8 cellular contexts compared by ENCODE assay signal in genomic region chr7:151061241-151062110, GRCh38. TPM values are rescaled to one million over a fixed set of nuclear protein-coding genes. Genes with fewer than 3 reads are reported as not detected.
A peak's percentile ranks its signal among the peaks of the same experiment; 100 is the strongest.
DNase-seq lines count a peak whose midpoint lies in the region; ATAC-seq, FAIRE-seq and TF ChIP-seq lines count a peak whose summit lies in the region.

No MANE protein-coding gene starts in this region.

- H3K4me1 Mint-ChIP-seq in progenitor cell of endocrine pancreas (ENCODE audit: low read depth): peaks cover 36% of the 10 kb centered on the region

- peaks cover 46% of the 10 kb centered on the region for H3K4me1 ChIP-seq in PC-3 (ENCODE audit: insufficient read depth, low read length)
- H3K4me1 ChIP-seq in H1 (replicated peaks in 1 of 4; ENCODE audit: control insufficient read depth in 3 of 4, insufficient read depth in 4 of 4, low read length in 3 of 4): peaks cover 9 to 40% (median 31%) of the 10 kb centered on the region in 4 experiments

- DNase-seq in D341Med (ENCODE audit: low spot score): peak; percentile 81
- no peak for DNase-seq in PC-3
- DNase-seq in H1 (ENCODE audit: low read depth in 1 of 2, low spot score in 2 of 2): peak in 1 of 2 experiments; percentile 63
- no peak for DNase-seq in progenitor cell of endocrine pancreas (ENCODE audit: low spot score, unreplicated experiment)
- DNase-seq in stimulated activated naive CD4-positive, alpha-beta T cell (lab: John Stamatoyannopoulos, UW): no peak
- no peak for DNase-seq in NCI-H446 (lab: John Stamatoyannopoulos, UW)

- H3K9me3 Mint-ChIP-seq in progenitor cell of endocrine pancreas (ENCODE audit: low read depth): no peaks in the 10 kb centered on the region

- H3K4me3 ChIP-seq in PC-3 (ENCODE audit: low read length): peak overlapping the region; percentile 86
- peak overlapping the region; percentile 19 to 91 (median 74); a peak in 6 of 8 replicates for H3K4me3 ChIP-seq in H1 (ENCODE audit: extremely low read depth in 1 of 4, insufficient read depth in 2 of 4, low read depth in 3 of 4, low read length in 4 of 4)

- WGBS in H1 (ENCODE audit: extremely low coverage in 1 of 2, insufficient coverage in 1 of 2, insufficient read length in 1 of 2, insufficient replicate concordance in 2 of 2, low coverage in 1 of 2, low lambda C conversion rate in 2 of 2, missing lambda C conversion rate in 1 of 2), 2 experiments: 43% methylated on average over 29 of the region's 33 CpGs; no CpG with 5 or more reads in 1 of the 2 experiments

- peaks cover 33% of the 10 kb centered on the region for H3K23me2 ChIP-seq in H1 (ENCODE audit: low read depth, low read length)

- no peak for FAIRE-seq in H1 (lab: Jason Lieb, UNC)

- TF ChIP-seq CTCF in PC-3 (conservative IDR thresholded peaks at IDR 0.05; ENCODE audit: low read depth, low read length) (no peak), H1 (IDR thresholded peaks at IDR 0.05; ENCODE audit: control extremely low read depth in 1 of 3, insufficient read depth in 1 of 3, low read depth in 1 of 3, low read length in 3 of 3) (no peak), progenitor cell of endocrine pancreas (IDR thresholded peaks at IDR 0.05; ENCODE audit: unreplicated experiment) (no peak)

- H3K36me3 ChIP-seq in PC-3 (ENCODE audit: low read depth, low read length) (peaks cover 17% of the 10 kb centered on the region), H1 (ENCODE audit: control insufficient read depth in 2 of 4, insufficient read depth in 4 of 4, low read length in 3 of 4) (peaks cover 0 to 19% (median 9%) of the 10 kb centered on the region in 4 experiments; a peak in 6 of 8 replicates)

- peak overlapping the region; percentile 36 for H3K4ac ChIP-seq in H1 (replicated peaks; ENCODE audit: insufficient read length, low read depth, low read length)

- H3K27me3 ChIP-seq in PC-3 (ENCODE audit: low read length) (no peaks in the 10 kb centered on the region), H1 (replicated peaks in 1 of 4; ENCODE audit: control insufficient read depth in 3 of 4, extremely low read depth in 1 of 4, insufficient read depth in 3 of 4, low read length in 3 of 4) (peaks cover 0 to 7% (median 2%) of the 10 kb centered on the region in 4 experiments; a peak in 4 of 7 replicates)

- ATAC-seq in PC-3: no peak
- no peak for ATAC-seq in GM19395 (IDR thresholded peaks at IDR 0.05; ENCODE audit: unreplicated experiment)
- ATAC-seq in GM18502 (IDR thresholded peaks at IDR 0.05; ENCODE audit: poor library complexity, unreplicated experiment): no peak

- H4K91ac ChIP-seq in H1 (replicated peaks; ENCODE audit: insufficient read length, low read length): peak overlapping the region; percentile 34

- H3K18ac ChIP-seq in H1 (ENCODE audit: extremely low read depth, low read length): peak overlapping the region; percentile 52

- POLR2A ChIA-PET in PC-3 (lab: Charles Lee; ENCODE audit: unreplicated experiment): no interaction called here
- POLR2A ChIA-PET in H1 (lab: Charles Lee; ENCODE audit: partially characterized antibody): interaction anchor here (0.7 to 7.9 kb wide), 16 partner anchors 10 to 191 kb away, joined by 3 to 77 read pairs (median 6); partner anchors contain the start of genes ABCB8, AGAP3 and FASTK

- H2AK5ac ChIP-seq in H1 (ENCODE audit: low read depth, low read length): peak overlapping the region; percentile 93; the same call in 1 of the 2 replicates

- no peak overlapping the region for H2BK20ac ChIP-seq in H1 (ENCODE audit: low read length)

- H3K9me3 ChIP-seq in PC-3 (ENCODE audit: low read length): no peaks in the 10 kb centered on the region
- no peaks in the 10 kb centered on the region for H3K9me3 ChIP-seq in H1 (ENCODE audit: insufficient read depth in 2 of 2, low read depth in 1 of 2, low read length in 1 of 2)

- H3K4me2 ChIP-seq in PC-3 (ENCODE audit: low read length): peak overlapping the region; percentile 99
- peak overlapping the region; percentile 86 to 99 for H3K4me2 ChIP-seq in H1 (ENCODE audit: insufficient read depth in 1 of 2, low read depth in 2 of 2, low read length in 2 of 2)

- H3K27ac Mint-ChIP-seq in progenitor cell of endocrine pancreas: peak overlapping the region; percentile 74

- no peak overlapping the region for H4K5ac ChIP-seq in H1 (ENCODE audit: insufficient read length, low read depth, low read length)

- H2BK5ac ChIP-seq in H1 (ENCODE audit: low read depth, low read length): peak overlapping the region; percentile 82; the same call in 1 of the 2 replicates

- TF ChIP-seq RAD21 in H1 (IDR thresholded peaks at IDR 0.05 in 1 of 2, conservative IDR thresholded peaks at IDR 0.05 in 1 of 2; ENCODE audit: low read depth in 2 of 2, low read length in 2 of 2): no peak

- H3K27me3 Mint-ChIP-seq in progenitor cell of endocrine pancreas: no peaks in the 10 kb centered on the region

- H3F3A ChIP-seq in PC-3 (ENCODE audit: low read length, unreplicated experiment): no peaks in the 10 kb centered on the region

- no peak for TF ChIP-seq EP300 in H1 (IDR thresholded peaks at IDR 0.05; ENCODE audit: borderline replicate concordance in 1 of 2, low read depth in 2 of 2, low read length in 2 of 2)

- H3K9ac ChIP-seq in PC-3 (ENCODE audit: low read length): peak overlapping the region; percentile 89
- peak overlapping the region in 2 of 4 experiments; percentile 25 to 38; a peak in 1 of 7 replicates for H3K9ac ChIP-seq in H1 (replicated peaks in 1 of 4; ENCODE audit: extremely low read depth in 1 of 4, low read depth in 3 of 4, low read length in 3 of 4)

- H4K20me1 ChIP-seq in PC-3 (ENCODE audit: low read length) (no peaks in the 10 kb centered on the region), H1 (replicated peaks in 1 of 2; ENCODE audit: control insufficient read depth in 1 of 2, insufficient read depth in 2 of 2, low read length in 2 of 2) (peaks cover 5 to 11% of the 10 kb centered on the region in 2 experiments)

- H3K56ac ChIP-seq in H1 (replicated peaks; ENCODE audit: insufficient read length, low read depth, low read length): no peak overlapping the region

- no peak for TF ChIP-seq POLR2A in H1 (IDR thresholded peaks at IDR 0.05; ENCODE audit: control extremely low read depth in 1 of 2, low read depth in 2 of 2, low read length in 2 of 2)

- H4K8ac ChIP-seq in H1 (ENCODE audit: extremely low read depth, insufficient read depth, low read length): no peak overlapping the region; the same call in 1 of the 2 replicates

- H2BK12ac ChIP-seq in H1 (ENCODE audit: low read depth, low read length): peak overlapping the region; percentile 75; the same call in 1 of the 2 replicates

- H3K79me1 ChIP-seq in H1 (ENCODE audit: low read depth, low read length): peaks cover 6% of the 10 kb centered on the region; the same call in 1 of the 2 replicates

- H3K79me2 ChIP-seq in PC-3 (ENCODE audit: low read length) (peaks cover 39% of the 10 kb centered on the region), H1 (ENCODE audit: control insufficient read depth in 1 of 2, insufficient read depth in 2 of 2, low read length in 2 of 2) (peaks cover 0 to 8% of the 10 kb centered on the region in 2 experiments; a peak in 1 of 4 replicates)

- peaks cover 3% of the 10 kb centered on the region for H3K36me3 Mint-ChIP-seq in progenitor cell of endocrine pancreas (ENCODE audit: insufficient read depth)

- no peak overlapping the region for H3K14ac ChIP-seq in H1 (ENCODE audit: insufficient read length)

- CTCF ChIA-PET in PC-3 (lab: Charles Lee) (interaction anchor here (0.6 kb wide), 1 partner anchor 13 kb away, joined by 6 read pairs; no protein-coding TSS in a partner anchor), H1 (lab: Charles Lee; ENCODE audit: partially characterized antibody) (interaction anchor here (0.8 to 9.7 kb wide), 15 partner anchors 11 to 87 kb away, joined by 3 to 88 read pairs (median 5); partner anchors contain the start of genes ABCB8 and AGAP3)

- peak overlapping the region; percentile 84 for H3K4me3 Mint-ChIP-seq in progenitor cell of endocrine pancreas (ENCODE audit: low read depth)

- H2BK15ac ChIP-seq in H1 (ENCODE audit: low read length): peak overlapping the region; percentile 48; the same call in 1 of the 2 replicates

- H2AFZ ChIP-seq in PC-3 (ENCODE audit: low read length): no peak overlapping the region
- no peak overlapping the region for H2AFZ ChIP-seq in H1 (ENCODE audit: low read length)

- intact Hi-C loops in PC-3 (cut with micrococcal nuclease): no loop called here

- no peaks in the 10 kb centered on the region for H3K9me2 ChIP-seq in PC-3 (replicated peaks; ENCODE audit: low read length)

- H3K27ac ChIP-seq in PC-3 (ENCODE audit: low read length) (peak overlapping the region; percentile 97), H1 (ENCODE audit: low read depth, low read length) (no peak overlapping the region)

- BruUV-seq in PC-3 (replicated peaks; lab: Mats Ljungman, UMichigan): no TSS peak

- no peak overlapping the region for H3K23ac ChIP-seq in H1 (ENCODE audit: insufficient read length)

- no peak overlapping the region for H2BK120ac ChIP-seq in H1 (replicated peaks; ENCODE audit: low read depth, low read length)

RNA-seq across cellular contexts. Expression of gene SLC4A2, which starts 2.1 kb away (rescaled TPM):
- total RNA-seq in PC-3 (2014; rRNA removed) (267 and 284 TPM in 2 replicates), progenitor cell of endocrine pancreas (208 and 213 TPM in 2 replicates)
- total RNA-seq in H1 (2021; fragmentation: NEBNext Ultra II Directional; extraction: Animal tissue kit (Norgen Biotek cat#: 25700)): 147 and 148 TPM in 2 replicates
- 72.6 and 105 TPM in 2 replicates for polyA plus RNA-seq in H1 (2011; rRNA removed)
- 64.0 TPM for polyA plus RNA-seq in H1 (2011; cell fraction: cytosol; rRNA removed)
- 293 TPM for polyA plus RNA-seq in H1 (2011; cell fraction: nucleus; rRNA removed)
- polyA plus RNA-seq in H1 (2012, experiment 1 of 2): 60.3 to 144 TPM (median 135 TPM) in 4 replicates
- polyA plus RNA-seq in H1 (2012, experiment 2 of 2): 178 TPM
- polyA plus RNA-seq in H1 (2013, experiment 1 of 2): 120 TPM
- 123 TPM for polyA plus RNA-seq in H1 (2013, experiment 2 of 2)
- polyA minus RNA-seq in H1 (2011; rRNA and poly(A)+ RNA removed): 42.9 and 53.5 TPM in 2 replicates
- polyA minus RNA-seq in H1 (2011; cell fraction: cytosol; rRNA and poly(A)+ RNA removed): 63.4 TPM
- polyA minus RNA-seq in H1 (2011; cell fraction: nucleus; rRNA and poly(A)+ RNA removed): 68.4 TPM

RNA-seq across cellular contexts. Expression of gene CDK5, which starts 3.8 kb away (rescaled TPM):
- total RNA-seq in PC-3 (2014; rRNA removed): 30.6 and 40.1 TPM in 2 replicates
- total RNA-seq in H1 (2021; fragmentation: NEBNext Ultra II Directional; extraction: Animal tissue kit (Norgen Biotek cat#: 25700)): 22.7 and 22.8 TPM in 2 replicates
- polyA plus RNA-seq in H1 (2011; rRNA removed): 37.2 and 47.8 TPM in 2 replicates
- polyA plus RNA-seq in H1 (2011; cell fraction: cytosol; rRNA removed): 30.4 TPM
- polyA plus RNA-seq in H1 (2011; cell fraction: nucleus; rRNA removed): 29.0 TPM
- polyA plus RNA-seq in H1 (2012, experiment 1 of 2): 23.4 to 31.3 TPM (median 27.8 TPM) in 4 replicates
- 24.6 TPM for polyA plus RNA-seq in H1 (2012, experiment 2 of 2)
- 20.9 TPM for polyA plus RNA-seq in H1 (2013, experiment 1 of 2)
- 19.9 TPM for polyA plus RNA-seq in H1 (2013, experiment 2 of 2)
- polyA minus RNA-seq in H1 (2011; rRNA and poly(A)+ RNA removed): 20.8 and 22.0 TPM in 2 replicates
- 8.8 TPM for polyA minus RNA-seq in H1 (2011; cell fraction: cytosol; rRNA and poly(A)+ RNA removed)
- 14.2 TPM for polyA minus RNA-seq in H1 (2011; cell fraction: nucleus; rRNA and poly(A)+ RNA removed)
- 22.6 and 24.9 TPM in 2 replicates for total RNA-seq in progenitor cell of endocrine pancreas

RNA-seq across cellular contexts. Expression of gene ASIC3, which starts 13.1 kb away (rescaled TPM):
- total RNA-seq in PC-3 (2014; rRNA removed) (1.7 and 2.6 TPM in 2 replicates), progenitor cell of endocrine pancreas (3.5 and 5.1 TPM in 2 replicates)
- 1.4 and 1.9 TPM in 2 replicates for total RNA-seq in H1 (2021; fragmentation: NEBNext Ultra II Directional; extraction: Animal tissue kit (Norgen Biotek cat#: 25700))
- 1.6 and 4.3 TPM in 2 replicates for polyA plus RNA-seq in H1 (2011; rRNA removed)
- 2.6 TPM for polyA plus RNA-seq in H1 (2011; cell fraction: cytosol; rRNA removed)
- 17.4 TPM for polyA plus RNA-seq in H1 (2011; cell fraction: nucleus; rRNA removed)
- polyA plus RNA-seq in H1 (2012, experiment 1 of 2): 3.1 to 5.6 TPM (median 4.2 TPM) in 4 replicates
- 2.4 TPM for polyA plus RNA-seq in H1 (2012, experiment 2 of 2)
- polyA plus RNA-seq in H1 (2013, experiment 1 of 2): 0.87 TPM
- polyA plus RNA-seq in H1 (2013, experiment 2 of 2): 0.74 TPM
- polyA minus RNA-seq in H1 (2011; rRNA and poly(A)+ RNA removed): 0.27 and 0.88 TPM in 2 replicates
- 0.73 TPM for polyA minus RNA-seq in H1 (2011; cell fraction: cytosol; rRNA and poly(A)+ RNA removed)
- 2.1 TPM for polyA minus RNA-seq in H1 (2011; cell fraction: nucleus; rRNA and poly(A)+ RNA removed)

RNA-seq across cellular contexts. Expression of gene FASTK, which starts 19.1 kb away (rescaled TPM):
- total RNA-seq in PC-3 (2014; rRNA removed) (163 and 211 TPM in 2 replicates), progenitor cell of endocrine pancreas (75.0 and 81.9 TPM in 2 replicates)
- 39.4 and 43.8 TPM in 2 replicates for total RNA-seq in H1 (2021; fragmentation: NEBNext Ultra II Directional; extraction: Animal tissue kit (Norgen Biotek cat#: 25700))
- 84.0 and 116 TPM in 2 replicates for polyA plus RNA-seq in H1 (2011; rRNA removed)
- 87.9 TPM for polyA plus RNA-seq in H1 (2011; cell fraction: cytosol; rRNA removed)
- polyA plus RNA-seq in H1 (2011; cell fraction: nucleus; rRNA removed): 383 TPM
- 34.8 to 66.7 TPM (median 56.9 TPM) in 4 replicates for polyA plus RNA-seq in H1 (2012, experiment 1 of 2)
- polyA plus RNA-seq in H1 (2012, experiment 2 of 2): 59.3 TPM
- 53.6 TPM for polyA plus RNA-seq in H1 (2013, experiment 1 of 2)
- polyA plus RNA-seq in H1 (2013, experiment 2 of 2): 45.8 TPM
- 28.6 and 30.4 TPM in 2 replicates for polyA minus RNA-seq in H1 (2011; rRNA and poly(A)+ RNA removed)
- 25.5 TPM for polyA minus RNA-seq in H1 (2011; cell fraction: cytosol; rRNA and poly(A)+ RNA removed)
- polyA minus RNA-seq in H1 (2011; cell fraction: nucleus; rRNA and poly(A)+ RNA removed): 71.3 TPM

RNA-seq across cellular contexts. Expression of gene TMUB1, which starts 21.8 kb away (rescaled TPM):
- total RNA-seq in PC-3 (2014; rRNA removed) (52.1 and 71.6 TPM in 2 replicates), progenitor cell of endocrine pancreas (40.4 and 48.6 TPM in 2 replicates)
- 41.4 and 48.7 TPM in 2 replicates for total RNA-seq in H1 (2021; fragmentation: NEBNext Ultra II Directional; extraction: Animal tissue kit (Norgen Biotek cat#: 25700))
- polyA plus RNA-seq in H1 (2011; rRNA removed): 56.2 and 85.7 TPM in 2 replicates
- 38.5 TPM for polyA plus RNA-seq in H1 (2011; cell fraction: cytosol; rRNA removed)
- polyA plus RNA-seq in H1 (2011; cell fraction: nucleus; rRNA removed): 77.0 TPM
- 23.7 to 47.4 TPM (median 42.5 TPM) in 4 replicates for polyA plus RNA-seq in H1 (2012, experiment 1 of 2)
- polyA plus RNA-seq in H1 (2012, experiment 2 of 2): 45.8 TPM
- polyA plus RNA-seq in H1 (2013, experiment 1 of 2): 69.9 TPM
- polyA plus RNA-seq in H1 (2013, experiment 2 of 2): 77.4 TPM
- 6.5 and 7.1 TPM in 2 replicates for polyA minus RNA-seq in H1 (2011; rRNA and poly(A)+ RNA removed)
- 18.8 TPM for polyA minus RNA-seq in H1 (2011; cell fraction: cytosol; rRNA and poly(A)+ RNA removed)
- polyA minus RNA-seq in H1 (2011; cell fraction: nucleus; rRNA and poly(A)+ RNA removed): 14.7 TPM
